Comparison of ENCODE assay signal across 16 cellular contexts in the genomic region with DNA sequence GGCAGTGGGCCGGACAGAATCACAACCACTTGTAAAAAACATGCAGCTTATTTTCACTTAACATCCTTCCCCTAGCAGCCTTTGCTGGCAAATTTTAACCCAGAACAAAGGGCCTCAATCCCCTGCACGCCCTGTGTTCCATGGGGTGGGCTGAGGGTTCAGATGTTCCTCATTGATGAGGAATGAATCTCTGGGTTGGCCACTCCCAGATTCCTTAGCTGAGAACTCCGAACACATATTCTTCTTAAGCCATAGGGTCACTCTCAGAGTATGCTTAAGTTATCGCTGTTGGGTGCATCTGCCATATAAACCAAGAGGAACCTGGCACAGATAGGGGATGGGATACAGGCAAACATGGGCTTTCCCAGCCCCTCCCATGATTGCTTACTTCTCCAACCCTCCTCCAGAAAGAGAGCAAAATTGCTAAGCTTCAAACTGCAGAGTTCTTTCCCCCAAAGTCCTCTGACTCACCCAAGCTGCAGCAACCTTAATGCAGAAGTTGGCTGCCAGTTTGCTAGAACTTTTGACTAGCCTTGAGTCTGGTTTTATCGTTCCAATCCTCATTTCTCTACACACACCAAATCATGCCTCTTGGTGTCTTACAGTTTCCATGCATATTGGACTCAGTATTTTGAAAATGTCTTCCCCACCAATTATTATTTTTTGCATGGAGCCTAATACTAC.
A peak's percentile ranks its signal among the peaks of the same experiment; 100 is the strongest.
DNase-seq lines count a peak whose midpoint lies in the region; ATAC-seq lines count a peak whose summit lies in the region.
"Had no signal": no experiment of that assay in that cellular context is flagged by ENCODE, and none has a peak within 500 bp of the region (broad histone marks: within the 10 kb centered on the region; RNA-seq: fewer than 3 reads in every experiment).

No MANE protein-coding gene starts in this region.

- DNase-seq in HCEC 1CT: peak; percentile 11
- peak; percentile 86 for DNase-seq in NOMO-1 treated with DMSO at 0.1 percent for 48 hours (lab: John Stamatoyannopoulos, UW; ENCODE audit: unreplicated experiment)
- peak; percentile 47 for DNase-seq in stromal cell of bone marrow (ENCODE audit: low read depth)
- no peak for DNase-seq in NCI-H510A (lab: John Stamatoyannopoulos, UW)
- DNase-seq in activated CD8-positive, alpha-beta memory T cell treated with anti-CD3 and anti-CD28 coated beads, Interleukin-2, amount 50 U/mL, for 4 hours: no peak
- DNase-seq: activated CD4-positive, alpha-beta T cell treated with anti-CD3 and anti-CD28 coated beads for 4 hours; activated T-cell treated with anti-CD3 and anti-CD28 coated beads for 4 hours; CD8-positive, alpha-beta T cell; GDM1; hippocampal formation; NCI-H1436; stimulated activated CD8-positive, alpha-beta memory T cell treated with anti-CD3 and anti-CD28 coated beads, Interleukin-4, amount 100 ng/mL, for 48 hours; tibial artery had no signal

- ATAC-seq in esophagus mucosa (peak; percentile 12), HG02571 (IDR thresholded peaks at IDR 0.05; ENCODE audit: unreplicated experiment) (no peak)
- ATAC-seq: CD8-positive, alpha-beta T cell; natural killer cell treated with Interleukin-12 subunit alpha and Interleukin-12 subunit beta and Interleukin-15 and Interleukin-18, amount 100 ng/mL, for 72 hours had no signal

Comparison
In these comparisons a context has a peak if more than half of its experiments do, and no peak if none do; other contexts are left out.
1. DNase-seq: peak in HCEC 1CT (single experiment), NOMO-1 treated with DMSO at 0.1 percent for 48 hours (single experiment) and stromal cell of bone marrow (single experiment); none in NCI-H510A (single experiment) and activated CD8-positive, alpha-beta memory T cell treated with anti-CD3 and anti-CD28 coated beads, Interleukin-2, amount 50 U/mL, for 4 hours (single experiment).